In the genomic region with DNA sequence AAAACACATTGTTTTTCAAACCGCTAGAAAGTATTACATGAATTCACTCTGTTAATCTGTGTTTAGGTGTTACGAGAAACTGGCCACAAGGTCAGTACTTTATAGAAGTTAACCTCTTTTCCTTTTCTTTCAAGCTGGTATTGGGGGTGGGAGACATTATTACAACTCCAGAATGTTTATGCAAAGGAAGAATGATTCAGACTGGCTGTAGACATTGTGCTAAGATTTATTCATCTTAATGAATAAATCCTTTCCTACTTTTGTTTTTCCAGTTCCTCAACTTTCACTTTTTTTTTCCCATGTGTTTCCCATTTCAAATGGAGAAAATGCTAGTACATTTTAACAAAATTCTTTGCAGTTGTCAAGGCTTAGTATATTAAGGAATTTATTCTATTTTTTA, we compare ENCODE assay signal across 23 cellular contexts. TPM values are rescaled to one million over a fixed set of nuclear protein-coding genes. Genes with fewer than 3 reads are reported as not detected.
A peak's percentile ranks its signal among the peaks of the same experiment; 100 is the strongest.
DNase-seq lines count a peak whose midpoint lies in the region; ATAC-seq, FAIRE-seq and TF ChIP-seq lines count a peak whose summit lies in the region.
"Had no signal": no experiment of that assay in that cellular context is flagged by ENCODE, and none has a peak within 500 bp of the region (broad histone marks: within the 10 kb centered on the region; RNA-seq: fewer than 3 reads in every experiment).

No MANE protein-coding gene starts in this region.

- no peaks in the 10 kb centered on the region for H3K9me2 ChIP-seq in GM23248 (ENCODE audit: insufficient read depth)

- H4K20me1 ChIP-seq in GM23248 (ENCODE audit: insufficient read depth): no peaks in the 10 kb centered on the region

- no peak for TF ChIP-seq POLR2A in sigmoid colon (IDR thresholded peaks at IDR 0.05)

- 28 to 33% methylated on average over 2 of the region's 2 CpGs for WGBS in GM23248 (ENCODE audit: low coverage in 1 of 2, low lambda C conversion rate in 2 of 2, missing lambda C conversion rate in 2 of 2), 2 experiments
- 85 to 89% methylated on average over 2 of the region's 2 CpGs for WGBS in sigmoid colon, 2 donors

- H3K4me1 ChIP-seq in GM23248 (ENCODE audit: insufficient read depth): peaks cover 14% of the 10 kb centered on the region
- peaks cover 16% of the 10 kb centered on the region for H3K4me1 ChIP-seq in foreskin keratinocyte
- H3K4me1 ChIP-seq in sigmoid colon: peaks cover 0 to 33% (median 13%) of the 10 kb centered on the region in 4 donors
- H3K4me1 ChIP-seq: lower lobe of right lung, pancreas had no signal

- no peaks in the 10 kb centered on the region for H3K36me3 ChIP-seq in GM23248 (ENCODE audit: low read depth)
- no peaks in the 10 kb centered on the region for H3K36me3 ChIP-seq in bronchial epithelial cell (ENCODE audit: control insufficient read depth, insufficient read depth, low read length)
- no peaks in the 10 kb centered on the region for H3K36me3 ChIP-seq in sigmoid colon
- H3K36me3 ChIP-seq: HAP-1, lower lobe of right lung, pancreas, SJSA1 had no signal

- H3F3A ChIP-seq in GM23248 (ENCODE audit: insufficient read depth): peaks cover 12% of the 10 kb centered on the region; the same call in 1 of the 2 replicates

- no peak for TF ChIP-seq CTCF in bronchial epithelial cell (IDR thresholded peaks at IDR 0.05; ENCODE audit: insufficient read depth, low read length, severe bottlenecking)
- TF ChIP-seq CTCF in foreskin keratinocyte (conservative IDR thresholded peaks at IDR 0.05): no peak
- TF ChIP-seq CTCF in sigmoid colon (IDR thresholded peaks at IDR 0.05): no peak

- H3K27ac ChIP-seq in GM23248: 0 out of 2 replicates have a peak overlapping the region, but pooled peaks have one; percentile 4
- H3K27ac ChIP-seq in foreskin keratinocyte: no peak overlapping the region
- H3K27ac ChIP-seq in sigmoid colon: peak overlapping the region in 3 of 4 donors; percentile 33 to 40 (median 39)
- H3K27ac ChIP-seq: HL-60, lower lobe of right lung, pancreas, SJSA1 had no signal

- no peaks in the 10 kb centered on the region for H3K79me2 ChIP-seq in GM23248 (ENCODE audit: insufficient read depth)

- intact Hi-C loops in sigmoid colon (cut with DNase I): no loop called here

- in situ Hi-C loops in GM23248 (cut with MboI): no loop called here

- ATAC-seq in foreskin keratinocyte: peak; percentile 11
- ATAC-seq in HG03342 (IDR thresholded peaks at IDR 0.05; ENCODE audit: unreplicated experiment): no peak
- ATAC-seq: activated naive CD8-positive, alpha-beta T cell treated with anti-CD3 and anti-CD28 coated beads, Interleukin-2, amount 50 U/mL, for 24 hours; activated T-helper 17 cell treated with anti-CD3 and anti-CD28 coated beads, Interleukin-2, amount 50 U/mL, for 72 hours; lower lobe of right lung; pancreas had no signal

- peak; percentile 51 for DNase-seq in GM23248
- peak; percentile 57 for DNase-seq in bronchial epithelial cell (ENCODE audit: low read depth)
- no peak for DNase-seq in foreskin keratinocyte
- DNase-seq in sigmoid colon: no peak
- DNase-seq in RPMI8226: no peak
- no peak for DNase-seq in HuH-7 (ENCODE audit: low spot score)
- no peak for DNase-seq in NCI-H1417 treated with DMSO at 0.1 percent for 48 hours (lab: John Stamatoyannopoulos, UW)
- DNase-seq: activated CD4-positive, alpha-beta T cell treated with anti-CD3 and anti-CD28 coated beads for 1 hour; activated naive CD8-positive, alpha-beta T cell treated with anti-CD3 and anti-CD28 coated beads, Interleukin-2, amount 50 U/mL, for 24 hours; Calu3; endodermal cell; lower lobe of right lung; NCI-H510A; pancreas; stimulated activated CD4-positive, alpha-beta T cell treated with anti-CD3 and anti-CD28 coated beads, Interleukin-4, amount 100 ng/mL, for 1 hour; T1000 had no signal

- no peak for TF ChIP-seq EP300 in sigmoid colon (IDR thresholded peaks at IDR 0.05)

- H3K4me3 ChIP-seq in GM23248 (peak overlapping the region; percentile 18; the same call in 1 of the 2 replicates), bronchial epithelial cell (ENCODE audit: low read depth, low read length) (no peak overlapping the region), sigmoid colon (no peak overlapping the region)
- H3K4me3 ChIP-seq: HAP-1, lower lobe of right lung, pancreas, SJSA1 had no signal

- no peak for FAIRE-seq in bronchial epithelial cell (lab: Jason Lieb, UNC)
- FAIRE-seq: pancreas, urothelium cell line had no signal

- H3K4me2 ChIP-seq in GM23248 (ENCODE audit: unreplicated experiment): peak overlapping the region; percentile 55

- H2AFZ ChIP-seq in GM23248: peak overlapping the region; percentile 22; the same call in 1 of the 2 replicates

- H3K9me3 ChIP-seq in GM23248 (ENCODE audit: low read depth) (no peaks in the 10 kb centered on the region), sigmoid colon (no peaks in the 10 kb centered on the region)
- H3K9me3 ChIP-seq: HAP-1, lower lobe of right lung, pancreas, SJSA1 had no signal

- H3K27me3 ChIP-seq in GM23248 (replicated peaks; ENCODE audit: insufficient read depth) (no peaks in the 10 kb centered on the region), bronchial epithelial cell (ENCODE audit: control insufficient read depth, insufficient read depth, low read length) (no peaks in the 10 kb centered on the region), foreskin keratinocyte (no peaks in the 10 kb centered on the region), sigmoid colon (no peaks in the 10 kb centered on the region)
- H3K27me3 ChIP-seq: pancreas, SJSA1 had no signal

- H3K9ac ChIP-seq in GM23248: no peak overlapping the region

RNA-seq across cellular contexts. Expression of a gene that starts 1.2 kb away (rescaled TPM):
- total RNA-seq in GM23248 (2014; rRNA removed; shearing (Covaris generic)): under 0.01 and 1.3 TPM in 2 replicates
- 0.06 and 0.09 TPM in 2 replicates for polyA plus RNA-seq in GM23248 (2016; fragmentation: Nextera tagmentation; extraction: Ambion mirVana)
- under 0.01 TPM in 1 of 2 replicates, not detected in the other for total RNA-seq in bronchial epithelial cell
- not detected in 2 replicates for total RNA-seq in foreskin keratinocyte
- polyA plus RNA-seq in foreskin keratinocyte: not detected in 2 replicates
- 1 to 10 TPM in 2 of 4 donors, under 1 TPM in 2; 0.71 to 4.7 (median 1.2) TPM for total RNA-seq in sigmoid colon
- polyA plus RNA-seq in sigmoid colon: under 1 TPM in 1 of 3 donors, not detected in 2; 0.07 TPM
- total RNA-seq: activated T-helper 17 cell treated with anti-CD3 and anti-CD28 coated beads, Interleukin-2, amount 50 U/mL, for 72 hours; G401 had no signal

Comparison
In these comparisons a context has a peak if more than half of its experiments do, and no peak if none do; other contexts are left out.
1. DNase-seq: peak in GM23248 (single experiment) and bronchial epithelial cell (single experiment); none in foreskin keratinocyte (0 of 2), sigmoid colon (single experiment), RPMI8226 (single experiment), HuH-7 (single experiment) and NCI-H1417 treated with DMSO at 0.1 percent for 48 hours (single experiment).